Comparison of ENCODE assay signal across 12 cellular contexts in the genomic region with DNA sequence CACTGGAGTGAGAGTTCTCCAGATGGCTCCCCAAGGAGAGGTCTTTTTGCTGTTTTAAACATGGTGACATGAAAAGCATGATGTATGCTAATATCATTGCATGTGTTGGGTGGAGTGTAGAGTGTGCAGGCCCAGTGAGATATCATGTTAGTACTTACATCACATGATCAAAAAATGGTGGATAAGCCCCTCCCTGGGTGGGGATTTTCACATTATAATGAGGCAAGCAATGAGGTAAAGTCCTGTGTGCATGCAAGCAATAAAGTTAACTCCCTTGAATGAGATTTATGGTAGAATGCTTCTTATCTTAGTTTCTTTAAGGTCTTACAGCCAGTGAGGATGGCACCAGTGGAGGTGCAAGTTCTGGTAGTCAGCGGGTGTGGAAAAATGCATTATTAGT. TPM values are rescaled to one million over a fixed set of nuclear protein-coding genes. Genes with fewer than 3 reads are reported as not detected.
"Had no signal": no experiment of that assay in that cellular context is flagged by ENCODE, and none has a peak within 500 bp of the region (broad histone marks: within the 10 kb centered on the region; RNA-seq: fewer than 3 reads in every experiment).

No MANE protein-coding gene starts in this region.

- H3K27me3 Mint-ChIP-seq: IgD-negative memory B cell had no signal

- FAIRE-seq: HepG2 had no signal

- H3K9ac ChIP-seq: GM23248 had no signal

- DNase-seq: GM23248, GOT3, H7, HFFc6, KG1 had no signal

- ATAC-seq: HCT116, HepG2 had no signal

- H3K27ac Mint-ChIP-seq: HFFc6, IgD-negative memory B cell had no signal

- H2AFZ ChIP-seq: GM23248 had no signal

- H3K4me3 ChIP-seq: GM23248, HAP-1 had no signal

- H3K4me1 ChIP-seq: HAP-1 had no signal

- H3K4me3 Mint-ChIP-seq: HFFc6, IgD-negative memory B cell had no signal

- H3K27ac ChIP-seq: GM23248, HL-60 had no signal

RNA-seq across cellular contexts. Expression of gene GLYATL1B, which starts 29.4 kb away (rescaled TPM):
- total RNA-seq: GM23248, H4, H7, HepG2, HFFc6, HT1080 had no signal
- polyA plus RNA-seq: GM23248, HepG2 had no signal
